2 cellular contexts compared by ENCODE assay signal in the genomic region with DNA sequence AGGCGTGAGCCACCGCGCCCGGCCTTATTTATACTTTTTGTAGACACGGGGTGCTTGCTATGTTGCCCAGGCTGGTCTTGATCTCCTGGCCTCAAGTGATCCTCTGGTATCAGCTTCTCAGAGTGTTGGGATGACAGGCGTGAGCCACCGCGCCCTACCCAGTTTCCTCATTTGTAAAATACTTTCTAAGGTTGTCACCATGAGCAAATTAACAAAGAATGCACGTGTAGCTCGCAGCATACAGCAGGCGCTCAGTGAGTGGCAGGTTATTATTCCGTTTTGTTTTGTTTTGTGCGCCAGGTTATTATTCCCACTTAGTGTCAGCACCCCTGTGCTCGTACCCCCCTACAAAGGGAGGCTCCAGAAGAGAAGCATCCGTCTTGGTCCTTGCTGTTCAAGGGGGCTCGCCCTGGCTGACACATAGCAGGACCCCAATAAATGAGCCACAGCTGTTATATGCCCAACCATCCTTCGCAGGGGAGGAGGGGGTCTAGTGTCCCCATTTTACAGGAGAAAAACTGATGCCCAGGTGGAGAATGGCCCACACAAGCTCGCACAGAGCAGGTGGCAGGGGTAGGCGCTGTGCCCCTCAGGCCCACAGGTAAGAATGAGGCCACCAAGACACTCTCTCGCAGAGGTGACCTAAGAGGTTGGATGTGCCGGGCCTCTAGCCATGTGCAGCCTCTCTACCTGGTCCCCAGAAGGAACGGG.
TF ChIP-seq lines count a peak whose summit lies in the region.

No MANE protein-coding gene starts in this region.

TF ChIP-seq in SK-N-SH, 30 proteins besides CTCF, POLR2A, EP300 and RAD21 (continued from another document):
- TF ChIP-seq, protein P1, sequence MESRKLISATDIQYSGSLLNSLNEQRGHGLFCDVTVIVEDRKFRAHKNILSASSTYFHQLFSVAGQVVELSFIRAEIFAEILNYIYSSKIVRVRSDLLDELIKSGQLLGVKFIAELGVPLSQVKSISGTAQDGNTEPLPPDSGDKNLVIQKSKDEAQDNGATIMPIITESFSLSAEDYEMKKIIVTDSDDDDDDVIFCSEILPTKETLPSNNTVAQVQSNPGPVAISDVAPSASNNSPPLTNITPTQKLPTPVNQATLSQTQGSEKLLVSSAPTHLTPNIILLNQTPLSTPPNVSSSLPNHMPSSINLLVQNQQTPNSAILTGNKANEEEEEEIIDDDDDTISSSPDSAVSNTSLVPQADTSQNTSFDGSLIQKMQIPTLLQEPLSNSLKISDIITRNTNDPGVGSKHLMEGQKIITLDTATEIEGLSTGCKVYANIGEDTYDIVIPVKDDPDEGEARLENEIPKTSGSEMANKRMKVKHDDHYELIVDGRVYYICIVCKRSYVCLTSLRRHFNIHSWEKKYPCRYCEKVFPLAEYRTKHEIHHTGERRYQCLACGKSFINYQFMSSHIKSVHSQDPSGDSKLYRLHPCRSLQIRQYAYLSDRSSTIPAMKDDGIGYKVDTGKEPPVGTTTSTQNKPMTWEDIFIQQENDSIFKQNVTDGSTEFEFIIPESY (IDR thresholded peaks at IDR 0.05; ENCODE audit: borderline replicate concordance, low read depth) = no peak
- TF ChIP-seq NFIC (IDR thresholded peaks at IDR 0.05; ENCODE audit: borderline replicate concordance) (no peak), GATA2 (CRISPR knock-in tag; IDR thresholded peaks at IDR 0.05) (no peak), FOSL2 (IDR thresholded peaks at IDR 0.05; ENCODE audit: borderline replicate concordance, low read depth) (no peak), FOXM1 (IDR thresholded peaks at IDR 0.05; ENCODE audit: low read depth) (no peak), POLR2AphosphoS5 (IDR thresholded peaks at IDR 0.05; ENCODE audit: low read depth, low read length) (no peak), GABPA (IDR thresholded peaks at IDR 0.05; ENCODE audit: low read depth) (no peak), MXI1 (IDR thresholded peaks at IDR 0.05; ENCODE audit: low read depth, low read length) (no peak), TAF1 (IDR thresholded peaks at IDR 0.05; ENCODE audit: borderline replicate concordance, low read depth, low read length) (no peak), RFX5 (IDR thresholded peaks at IDR 0.05; ENCODE audit: low read length) (no peak), TCF12 (IDR thresholded peaks at IDR 0.05) (no peak), TEAD4 (IDR thresholded peaks at IDR 0.05; ENCODE audit: borderline replicate concordance, insufficient read depth) (no peak), SMC3 (IDR thresholded peaks at IDR 0.05; ENCODE audit: low read depth, low read length) (no peak), REST (IDR thresholded peaks at IDR 0.05; ENCODE audit: low read depth, low read length) (no peak), MEF2A (IDR thresholded peaks at IDR 0.05; ENCODE audit: borderline replicate concordance, low read depth) (no peak), NRF1 (IDR thresholded peaks at IDR 0.05; ENCODE audit: low read depth, low read length) (no peak)
- TF ChIP-seq, protein P2, sequence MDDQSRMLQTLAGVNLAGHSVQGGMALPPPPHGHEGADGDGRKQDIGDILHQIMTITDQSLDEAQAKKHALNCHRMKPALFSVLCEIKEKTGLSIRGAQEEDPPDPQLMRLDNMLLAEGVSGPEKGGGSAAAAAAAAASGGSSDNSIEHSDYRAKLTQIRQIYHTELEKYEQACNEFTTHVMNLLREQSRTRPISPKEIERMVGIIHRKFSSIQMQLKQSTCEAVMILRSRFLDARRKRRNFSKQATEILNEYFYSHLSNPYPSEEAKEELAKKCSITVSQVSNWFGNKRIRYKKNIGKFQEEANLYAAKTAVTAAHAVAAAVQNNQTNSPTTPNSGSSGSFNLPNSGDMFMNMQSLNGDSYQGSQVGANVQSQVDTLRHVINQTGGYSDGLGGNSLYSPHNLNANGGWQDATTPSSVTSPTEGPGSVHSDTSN (IDR thresholded peaks at IDR 0.05) = no peak
- TF ChIP-seq, protein P3, sequence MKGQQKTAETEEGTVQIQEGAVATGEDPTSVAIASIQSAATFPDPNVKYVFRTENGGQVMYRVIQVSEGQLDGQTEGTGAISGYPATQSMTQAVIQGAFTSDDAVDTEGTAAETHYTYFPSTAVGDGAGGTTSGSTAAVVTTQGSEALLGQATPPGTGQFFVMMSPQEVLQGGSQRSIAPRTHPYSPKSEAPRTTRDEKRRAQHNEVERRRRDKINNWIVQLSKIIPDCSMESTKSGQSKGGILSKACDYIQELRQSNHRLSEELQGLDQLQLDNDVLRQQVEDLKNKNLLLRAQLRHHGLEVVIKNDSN (IDR thresholded peaks at IDR 0.05; ENCODE audit: borderline replicate concordance, low read depth) = no peak
- TF ChIP-seq, protein P4, sequence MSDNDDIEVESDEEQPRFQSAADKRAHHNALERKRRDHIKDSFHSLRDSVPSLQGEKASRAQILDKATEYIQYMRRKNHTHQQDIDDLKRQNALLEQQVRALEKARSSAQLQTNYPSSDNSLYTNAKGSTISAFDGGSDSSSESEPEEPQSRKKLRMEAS (IDR thresholded peaks at IDR 0.05; ENCODE audit: low read depth) = no peak

TF ChIP-seq in SK-N-SH treated with all-trans-retinoic acid at 6 μM for 48 hours, 23 proteins besides CTCF, POLR2A, EP300 and RAD21 (continued from another document):
- TF ChIP-seq TSHZ2 (CRISPR knock-in tag; IDR thresholded peaks at IDR 0.05) (no peak), ZFP30 (CRISPR knock-in tag; IDR thresholded peaks at IDR 0.05) (no peak), ISL1 (CRISPR knock-in tag; IDR thresholded peaks at IDR 0.05) (no peak), CSRNP3 (CRISPR knock-in tag; IDR thresholded peaks at IDR 0.05) (no peak), POU6F1 (CRISPR knock-in tag; IDR thresholded peaks at IDR 0.05; ENCODE audit: borderline replicate concordance, low read depth) (no peak), GLIS3 (CRISPR knock-in tag; IDR thresholded peaks at IDR 0.05) (no peak), ZFP3 (CRISPR knock-in tag; IDR thresholded peaks at IDR 0.05) (no peak), OSR1 (CRISPR knock-in tag; IDR thresholded peaks at IDR 0.05) (no peak), TOX (CRISPR knock-in tag; IDR thresholded peaks at IDR 0.05; ENCODE audit: borderline replicate concordance) (no peak), ESRRG (CRISPR knock-in tag; IDR thresholded peaks at IDR 0.05) (no peak), CREB5 (CRISPR knock-in tag; IDR thresholded peaks at IDR 0.05; ENCODE audit: low read depth) (no peak), ZC3H10 (CRISPR knock-in tag; IDR thresholded peaks at IDR 0.05) (no peak), ZNF8 (CRISPR knock-in tag; IDR thresholded peaks at IDR 0.05) (no peak), PATZ1 (CRISPR knock-in tag; IDR thresholded peaks at IDR 0.05; ENCODE audit: borderline replicate concordance) (no peak), SNAI2 (CRISPR knock-in tag; IDR thresholded peaks at IDR 0.05) (no peak), CSDC2 (CRISPR knock-in tag; IDR thresholded peaks at IDR 0.05) (no peak), BACH2 (CRISPR knock-in tag; IDR thresholded peaks at IDR 0.05; ENCODE audit: borderline replicate concordance) (no peak)
TF ChIP-seq in SK-N-SH treated with all-trans-retinoic acid at 6 μM for 48 hours: peak in this region for 0.
